Comparison of ENCODE assay signal across 8 cellular contexts in genomic region chr10:62817120-62817762, GRCh38. TPM values are rescaled to one million over a fixed set of nuclear protein-coding genes. Genes with fewer than 3 reads are reported as not detected.
DNase-seq lines count a peak whose midpoint lies in the region; ATAC-seq and TF ChIP-seq lines count a peak whose summit lies in the region.

No MANE protein-coding gene starts in this region.

- peak overlapping the region; percentile 95 to 98 (median 96) for H3K4me3 Mint-ChIP-seq in CD4-positive, CD25-positive, alpha-beta regulatory T cell

- intact Hi-C loops in tibial artery (cut with DNase I; ENCODE audit: low total_unique reads) = loop anchor here (5.0 to 10.0 kb wide), 3 partner anchors 318 to 372 kb away; partner anchors contain the start of gene NRBF2

- H3K4me2 ChIP-seq in Karpas-422 (ENCODE audit: low read depth, low read length, poor library complexity, severe bottlenecking) (peak overlapping the region; percentile 99), fibroblast of lung (ENCODE audit: extremely low read depth, insufficient read depth, low read length) (peak overlapping the region; percentile 99), neural cell (ENCODE audit: low read length) (peak overlapping the region; percentile 95)

- peak overlapping the region; percentile 63 to 95 (median 94) for H3K27ac Mint-ChIP-seq in CD4-positive, CD25-positive, alpha-beta regulatory T cell

- H3K36me3 Mint-ChIP-seq in CD4-positive, CD25-positive, alpha-beta regulatory T cell = no peaks in the 10 kb centered on the region

- no peak for TF ChIP-seq EP300 in neural cell (conservative IDR thresholded peaks at IDR 0.05; ENCODE audit: poor library complexity, severe bottlenecking)

- peaks cover 31% of the 10 kb centered on the region for H3K27me3 ChIP-seq in CD4-positive, CD25-positive, alpha-beta regulatory T cell (ENCODE audit: control insufficient read depth, insufficient read depth, low read length)
- H3K27me3 ChIP-seq in Karpas-422 (ENCODE audit: low read length) (no peaks in the 10 kb centered on the region), fibroblast of lung (ENCODE audit: control insufficient read depth, insufficient read depth, low read length) (peaks cover 35% of the 10 kb centered on the region), neural cell (ENCODE audit: insufficient read depth, low read depth, low read length) (peaks cover 89% of the 10 kb centered on the region), tibial artery (peaks cover 0 to 30% of the 10 kb centered on the region in 2 donors)

- H3K9me3 ChIP-seq in CD4-positive, CD25-positive, alpha-beta regulatory T cell (ENCODE audit: control insufficient read depth in 2 of 2, low read length in 2 of 2) = no peaks in the 10 kb centered on the region
- H3K9me3 ChIP-seq in Karpas-422 (ENCODE audit: low read length) (no peaks in the 10 kb centered on the region), fibroblast of lung (ENCODE audit: control insufficient read depth, insufficient read depth, low read depth, low read length) (no peaks in the 10 kb centered on the region), neural cell (ENCODE audit: low read length) (no peaks in the 10 kb centered on the region), tibial artery (no peaks in the 10 kb centered on the region)

- TF ChIP-seq CTCF in fibroblast of lung (conservative IDR thresholded peaks at IDR 0.05 in 1 of 2, IDR thresholded peaks at IDR 0.05 in 1 of 2; ENCODE audit: low read depth in 1 of 2, low read length in 2 of 2) (no peak), neural cell (IDR thresholded peaks at IDR 0.05; ENCODE audit: poor library complexity, severe bottlenecking) (no peak), tibial artery (IDR thresholded peaks at IDR 0.05) (no peak)

- peak overlapping the region; percentile 94 for H3K4me3 ChIP-seq in CD4-positive, CD25-positive, alpha-beta regulatory T cell (ENCODE audit: low read depth, low read length)
- H3K4me3 ChIP-seq in Karpas-422 (ENCODE audit: low read length) (peak overlapping the region; percentile 81), fibroblast of lung (replicated peaks in 1 of 4; ENCODE audit: control extremely low read depth in 1 of 4, insufficient read depth in 1 of 4, low read depth in 3 of 4, low read length in 4 of 4) (peak overlapping the region; percentile 63 to 83 (median 74)), neural cell (ENCODE audit: low read length) (peak overlapping the region; percentile 80), tibial artery (peak overlapping the region; percentile 66 to 70)

- H3K9me2 ChIP-seq in Karpas-422 (replicated peaks; ENCODE audit: insufficient read depth, low read length) (no peaks in the 10 kb centered on the region), neural cell (ENCODE audit: insufficient read depth, low read length) (no peaks in the 10 kb centered on the region)

- no peaks in the 10 kb centered on the region for H3K36me3 ChIP-seq in CD4-positive, CD25-positive, alpha-beta regulatory T cell (ENCODE audit: control insufficient read depth, insufficient read depth, low read length)
- no peaks in the 10 kb centered on the region for H3K36me3 ChIP-seq in Karpas-422 (ENCODE audit: insufficient read depth, low read length)
- no peaks in the 10 kb centered on the region for H3K36me3 ChIP-seq in fibroblast of lung (ENCODE audit: control insufficient read depth, insufficient read depth, low read length)
- no peaks in the 10 kb centered on the region for H3K36me3 ChIP-seq in neural cell (ENCODE audit: insufficient read depth, low read length)
- H3K36me3 ChIP-seq in tibial artery = peaks cover 0 to 7% (median 0%) of the 10 kb centered on the region in 3 donors

- peaks cover 0 to 1% (median 0%) of the 10 kb centered on the region in 7 donors for H3K9me3 Mint-ChIP-seq in CD4-positive, CD25-positive, alpha-beta regulatory T cell

- peak in 1 of 3 donors; percentile 30 for DNase-seq in CD4-positive, CD25-positive, alpha-beta regulatory T cell
- DNase-seq in Karpas-422 = peak; percentile 67
- peak; percentile 66 for DNase-seq in activated T-cell treated with anti-CD3 and anti-CD28 coated beads for 4 hours
- peak in 1 of 2 donors; percentile 58 for DNase-seq in fibroblast of lung (ENCODE audit: low read depth in 2 of 2)
- peak; percentile 40 to 78 for DNase-seq in tibial artery
- no peak for DNase-seq in GDM1 (lab: John Stamatoyannopoulos, UW)

- H2AFZ ChIP-seq in Karpas-422 (ENCODE audit: low read length) (peak overlapping the region; percentile 97), fibroblast of lung (ENCODE audit: low read length) (peak overlapping the region; percentile 81), neural cell (ENCODE audit: low read depth, low read length) (peak overlapping the region; percentile 7)

- H4K20me1 ChIP-seq in Karpas-422 (ENCODE audit: insufficient read depth, low read depth, low read length) (no peaks in the 10 kb centered on the region), fibroblast of lung (ENCODE audit: control insufficient read depth, extremely low read depth, insufficient read depth, low read length) (no peaks in the 10 kb centered on the region), neural cell (ENCODE audit: insufficient read depth) (no peaks in the 10 kb centered on the region)

- H3K27ac ChIP-seq in CD4-positive, CD25-positive, alpha-beta regulatory T cell (ENCODE audit: insufficient read depth, low read length, poor library complexity, severe bottlenecking) = peak overlapping the region; percentile 88
- 0 out of 2 replicates have a peak overlapping the region, but pooled peaks have one; percentile 30 for H3K27ac ChIP-seq in Karpas-422 (ENCODE audit: low read length)
- H3K27ac ChIP-seq in fibroblast of lung (ENCODE audit: insufficient read depth, low read length) = no peak overlapping the region
- no peak overlapping the region for H3K27ac ChIP-seq in neural cell (ENCODE audit: low read length)
- H3K27ac ChIP-seq in tibial artery = peak overlapping the region; percentile 72 to 74

- H3K27me3 Mint-ChIP-seq in CD4-positive, CD25-positive, alpha-beta regulatory T cell = peaks cover 74% of the 10 kb centered on the region

- H3K79me2 ChIP-seq in Karpas-422 (ENCODE audit: low read length) = no peaks in the 10 kb centered on the region
- no peaks in the 10 kb centered on the region for H3K79me2 ChIP-seq in fibroblast of lung (ENCODE audit: control insufficient read depth, insufficient read depth, low read length)
- no peaks in the 10 kb centered on the region for H3K79me2 ChIP-seq in neural cell (replicated peaks; ENCODE audit: insufficient read depth, low read length)

- ATAC-seq in CD4-positive, CD25-positive, alpha-beta regulatory T cell (ENCODE audit: low read depth in 2 of 2) = peak; percentile 6 to 10
- peak; percentile 21 for ATAC-seq in GM21423 (IDR thresholded peaks at IDR 0.05; ENCODE audit: unreplicated experiment)

- peaks cover 4% of the 10 kb centered on the region for H3F3A ChIP-seq in neural cell (ENCODE audit: insufficient read depth, low read length, poor library complexity, severe bottlenecking)

- H3K4me1 ChIP-seq in CD4-positive, CD25-positive, alpha-beta regulatory T cell (ENCODE audit: control insufficient read depth, insufficient read depth, low read length, poor library complexity, severe bottlenecking) = peaks cover 47% of the 10 kb centered on the region
- peaks cover 25% of the 10 kb centered on the region for H3K4me1 ChIP-seq in Karpas-422 (ENCODE audit: low read length)
- peaks cover 12% of the 10 kb centered on the region for H3K4me1 ChIP-seq in fibroblast of lung (ENCODE audit: control insufficient read depth, extremely low read depth, insufficient read depth, low read length)
- H3K4me1 ChIP-seq in tibial artery = peaks cover 0 to 51% (median 38%) of the 10 kb centered on the region in 4 donors

- no peak for TF ChIP-seq RAD21 in neural cell (conservative IDR thresholded peaks at IDR 0.05)

- H3K9ac ChIP-seq in Karpas-422 (ENCODE audit: low read length) (peak overlapping the region; percentile 72), fibroblast of lung (ENCODE audit: insufficient read depth, low read length) (peak overlapping the region; percentile 33), neural cell (ENCODE audit: low read length) (peak overlapping the region; percentile 58)

- peaks cover 10 to 48% (median 30%) of the 10 kb centered on the region in 4 donors for H3K4me1 Mint-ChIP-seq in CD4-positive, CD25-positive, alpha-beta regulatory T cell

TF ChIP-seq in neural cell, 6 proteins besides CTCF, POLR2A, EP300 and RAD21 (continues in another document):
- no peak for TF ChIP-seq SMC3 (conservative IDR thresholded peaks at IDR 0.05; ENCODE audit: poor library complexity)

RNA-seq across cellular contexts. Expression of gene EGR2, which starts 1.1 kb away (rescaled TPM):
- 7.5 TPM for total RNA-seq in CD4-positive, CD25-positive, alpha-beta regulatory T cell
- under 1 TPM; 0.13 to 0.61 (median 0.37) TPM for polyA plus RNA-seq in CD4-positive, CD25-positive, alpha-beta regulatory T cell
- 0.41 TPM in 1 of 2 replicates, not detected in the other for total RNA-seq in Karpas-422 (2014; rRNA removed; shearing (Covaris generic); ENCODE audit: low replicate concordance)
- 0.33 and 2.1 TPM in 2 replicates for total RNA-seq in fibroblast of lung
- polyA plus RNA-seq in fibroblast of lung = 0.08 and 0.21 TPM in 2 replicates
- 0.09 and 0.40 TPM in 2 replicates for polyA plus RNA-seq in fibroblast of lung (2012)
- polyA minus RNA-seq in fibroblast of lung (ENCODE audit: low replicate concordance) = 0.37 TPM in 1 of 2 replicates, not detected in the other
- 0.46 and 1.7 TPM in 2 replicates for polyA plus RNA-seq in neural cell
- polyA minus RNA-seq in neural cell = 0.35 and 0.73 TPM in 2 replicates

RNA-seq across cellular contexts. Expression of gene ADO, which starts 12.7 kb away (rescaled TPM):
- total RNA-seq in CD4-positive, CD25-positive, alpha-beta regulatory T cell = 11.1 TPM
- 1 to 10 TPM; 1.4 to 4.4 (median 2.1) TPM for polyA plus RNA-seq in CD4-positive, CD25-positive, alpha-beta regulatory T cell
- 16.4 and 16.5 TPM in 2 replicates for total RNA-seq in Karpas-422 (2014; rRNA removed; shearing (Covaris generic); ENCODE audit: low replicate concordance)
- 20.6 and 23.9 TPM in 2 replicates for total RNA-seq in fibroblast of lung
- polyA plus RNA-seq in fibroblast of lung = 12.5 and 13.2 TPM in 2 replicates
- 10.9 and 11.1 TPM in 2 replicates for polyA plus RNA-seq in fibroblast of lung (2012)
- 5.0 and 5.4 TPM in 2 replicates for polyA minus RNA-seq in fibroblast of lung (ENCODE audit: low replicate concordance)
- 33.2 and 35.9 TPM in 2 replicates for polyA plus RNA-seq in neural cell
- 46.2 and 49.4 TPM in 2 replicates for polyA minus RNA-seq in neural cell

Comparison
In these comparisons a context has a peak if more than half of its experiments do, and no peak if none do; other contexts are left out.
1. H3K27ac ChIP-seq: peak in CD4-positive, CD25-positive, alpha-beta regulatory T cell (single experiment), Karpas-422 (single experiment) and tibial artery (2 of 2); none in fibroblast of lung (single experiment) and neural cell (single experiment).
2. H2AFZ ChIP-seq: peak in every context shown above with its lines; median percentile 97 in Karpas-422; 81 in fibroblast of lung; 7 in neural cell.
3. Peak in every context shown above with its lines, with median percentiles within 50 percentile points of each other: H3K4me3 ChIP-seq, H3K4me2 ChIP-seq and H3K9ac ChIP-seq.